Comparison of ENCODE assay signal across 18 cellular contexts in genomic region chr2:19525313-19525712, GRCh38.
DNase-seq lines count a peak whose midpoint lies in the region; ATAC-seq and TF ChIP-seq lines count a peak whose summit lies in the region.
"Had no signal": no experiment of that assay in that cellular context is flagged by ENCODE, and none has a peak within 500 bp of the region (broad histone marks: within the 10 kb centered on the region; RNA-seq: fewer than 3 reads in every experiment).

No MANE protein-coding gene starts in this region.

- no peaks in the 10 kb centered on the region for H3K9me3 ChIP-seq in PC-3 (ENCODE audit: low read length)
- H3K9me3 ChIP-seq in osteoblast (ENCODE audit: low read depth, low read length), result no peaks in the 10 kb centered on the region
- H3K9me3 ChIP-seq: BLaER1, Caco-2 had no signal

- ATAC-seq in PC-3 (no peak), HG02759 (IDR thresholded peaks at IDR 0.05; ENCODE audit: unreplicated experiment) (no peak)
- ATAC-seq: CD8-positive, alpha-beta T cell; GM12878 had no signal

- H3K36me3 ChIP-seq in PC-3 (ENCODE audit: low read depth, low read length) (no peaks in the 10 kb centered on the region), osteoblast (ENCODE audit: insufficient read depth, low read length) (no peaks in the 10 kb centered on the region)
- H3K36me3 ChIP-seq: BLaER1 had no signal

- no peaks in the 10 kb centered on the region for H3K9me2 ChIP-seq in PC-3 (replicated peaks; ENCODE audit: low read length)

- BruUV-seq in PC-3 (replicated peaks; lab: Mats Ljungman, UMichigan), result no TSS peak

- no peak overlapping the region for H3K4me3 ChIP-seq in PC-3 (ENCODE audit: low read length)
- H3K4me3 ChIP-seq in osteoblast (ENCODE audit: insufficient read depth, low read length), result no peak overlapping the region
- H3K4me3 ChIP-seq: BLaER1, GM12878, GM23248 had no signal

- H3K79me2 ChIP-seq in PC-3 (ENCODE audit: low read length) (no peaks in the 10 kb centered on the region), osteoblast (ENCODE audit: insufficient read depth, low read length) (no peaks in the 10 kb centered on the region)

- H2AFZ ChIP-seq in PC-3 (ENCODE audit: low read length), result no peak overlapping the region
- H2AFZ ChIP-seq in osteoblast (ENCODE audit: low read length), result no peak overlapping the region
- H2AFZ ChIP-seq: GM23248 had no signal

- H4K20me1 ChIP-seq in PC-3 (ENCODE audit: low read length), result no peaks in the 10 kb centered on the region
- no peaks in the 10 kb centered on the region for H4K20me1 ChIP-seq in osteoblast (ENCODE audit: insufficient read depth, low read length)
- H4K20me1 ChIP-seq: BLaER1 had no signal

- TF ChIP-seq CTCF in PC-3 (conservative IDR thresholded peaks at IDR 0.05; ENCODE audit: low read depth, low read length), result no peak
- no peak for TF ChIP-seq CTCF in osteoblast (IDR thresholded peaks at IDR 0.05; ENCODE audit: extremely low read depth, low read depth, low read length)

- H3K4me1 ChIP-seq in PC-3 (ENCODE audit: insufficient read depth, low read length) (no peaks in the 10 kb centered on the region), osteoblast (ENCODE audit: insufficient read depth, low read length) (peaks cover 6% of the 10 kb centered on the region)
- H3K4me1 ChIP-seq: BLaER1, Caco-2 had no signal

- intact Hi-C loops in PC-3 (cut with micrococcal nuclease), result no loop called here
- intact Hi-C loops in cardiac septum (cut with DNase I), result no loop called here

- H3K27ac ChIP-seq in PC-3 (ENCODE audit: low read length) (no peak overlapping the region), osteoblast (ENCODE audit: low read depth, low read length) (no peak overlapping the region)
- H3K27ac ChIP-seq: BLaER1, C4-2B, GM23248 had no signal

- DNase-seq in PC-3 (peak; percentile 16), fibroblast of peridontal ligament (ENCODE audit: extremely low read depth) (peak; percentile 12), osteoblast (ENCODE audit: insufficient read length, low spot score, missing footprints) (peak; percentile 15), cardiac septum (ENCODE audit: low spot score) (no peak), SHP77 (lab: John Stamatoyannopoulos, UW) (no peak)
- DNase-seq: Caco-2; CD4-positive, CD25-positive, alpha-beta regulatory T cell; CD8-positive, alpha-beta T cell; DMS153; DND-41; GDM1; GM23248; H7; HCEC 1CT had no signal

- H3K27me3 ChIP-seq in PC-3 (ENCODE audit: low read length), result no peaks in the 10 kb centered on the region
- no peaks in the 10 kb centered on the region for H3K27me3 ChIP-seq in osteoblast (ENCODE audit: insufficient read depth, low read length)
- H3K27me3 ChIP-seq: BLaER1 had no signal

- CTCF ChIA-PET in PC-3 (lab: Charles Lee), result no interaction called here

- no peaks in the 10 kb centered on the region for H3F3A ChIP-seq in PC-3 (ENCODE audit: low read length, unreplicated experiment)

- POLR2A ChIA-PET in PC-3 (lab: Charles Lee; ENCODE audit: unreplicated experiment), result no interaction called here

- H3K4me2 ChIP-seq in PC-3 (ENCODE audit: low read length) (no peak overlapping the region), osteoblast (ENCODE audit: insufficient read depth, low read length) (no peak overlapping the region)
- H3K4me2 ChIP-seq: BLaER1 had no signal

- H3K9ac ChIP-seq in PC-3 (ENCODE audit: low read length), result no peak overlapping the region
- H3K9ac ChIP-seq: BLaER1, GM23248 had no signal

Comparison
In these comparisons a context has a peak if more than half of its experiments do, and no peak if none do; other contexts are left out.
1. DNase-seq: peak in PC-3 (single experiment), fibroblast of peridontal ligament (single experiment) and osteoblast (single experiment); none in cardiac septum (single experiment) and SHP77 (0 of 2).